18 cellular contexts compared by ENCODE assay signal in genomic region chr20:2624190-2624589, GRCh38. TPM values are rescaled to one million over a fixed set of nuclear protein-coding genes. Genes with fewer than 3 reads are reported as not detected.
DNase-seq lines count a peak whose midpoint lies in the region; ATAC-seq and TF ChIP-seq lines count a peak whose summit lies in the region.
"Had no signal": no experiment of that assay in that cellular context is flagged by ENCODE, and none has a peak within 500 bp of the region (broad histone marks: within the 10 kb centered on the region; RNA-seq: fewer than 3 reads in every experiment).

No MANE protein-coding gene starts in this region.

- H3K9me3 ChIP-seq in adipocyte (ENCODE audit: control insufficient read depth, low read length) = peaks cover 23% of the 10 kb centered on the region
- H3K9me3 ChIP-seq in gastroesophageal sphincter = peaks cover 0 to 21% (median 0%) of the 10 kb centered on the region in 3 donors
- H3K9me3 ChIP-seq in skeletal muscle tissue (ENCODE audit: control insufficient read depth in 3 of 3, low read length in 3 of 3) = peaks cover 0 to 4% (median 0%) of the 10 kb centered on the region in 3 donors
- no peaks in the 10 kb centered on the region; the same call in none of the 2 replicates for H3K9me3 ChIP-seq in Caco-2
- H3K9me3 ChIP-seq: BE2C had no signal

- DNase-seq in adipocyte (ENCODE audit: low read depth) (no peak), mucosa of gallbladder (ENCODE audit: low spot score) (peak; percentile 34), caudate nucleus (lab: John Stamatoyannopoulos, UW) (no peak), ureter (ENCODE audit: low spot score) (no peak), Caco-2 (no peak)
- no peak for DNase-seq in stimulated activated effector memory CD8-positive, alpha-beta T cell treated with anti-CD3 and anti-CD28 coated beads, Interleukin-12 subunit alpha, Interleukin-12 subunit beta, amount 100 ng/mL, for 72 hours (ENCODE audit: low spot score in 2 of 2)
- DNase-seq: BE2C; Calu3; CD4-positive, CD25-positive, alpha-beta regulatory T cell; GOT3; MM.1S; NCI-H1092; NCI-H1436 treated with DMSO at 0.1 percent for 48 hours; NCI-H2081; NCI-H446 treated with DMSO at 0.1 percent for 48 hours; SHP77 had no signal

- ATAC-seq in gastroesophageal sphincter = peak; percentile 84
- no peak for ATAC-seq in stimulated activated effector memory CD8-positive, alpha-beta T cell treated with anti-CD3 and anti-CD28 coated beads, Interleukin-12 subunit alpha, Interleukin-12 subunit beta, amount 100 ng/mL, for 72 hours

- no peak overlapping the region for H3K4me3 Mint-ChIP-seq in Caco-2 (ENCODE audit: unreplicated experiment)
- H3K4me3 Mint-ChIP-seq in stimulated activated effector memory CD8-positive, alpha-beta T cell treated with anti-CD3 and anti-CD28 coated beads, Interleukin-12 subunit alpha, Interleukin-12 subunit beta, amount 100 ng/mL, for 72 hours = no peak overlapping the region
- H3K4me3 Mint-ChIP-seq: CD4-positive, CD25-positive, alpha-beta regulatory T cell had no signal

- H3K36me3 Mint-ChIP-seq in Caco-2 (ENCODE audit: insufficient read depth, unreplicated experiment) = no peaks in the 10 kb centered on the region
- no peaks in the 10 kb centered on the region for H3K36me3 Mint-ChIP-seq in stimulated activated effector memory CD8-positive, alpha-beta T cell treated with anti-CD3 and anti-CD28 coated beads, Interleukin-12 subunit alpha, Interleukin-12 subunit beta, amount 100 ng/mL, for 72 hours
- H3K36me3 Mint-ChIP-seq: CD4-positive, CD25-positive, alpha-beta regulatory T cell had no signal

- H3K9ac ChIP-seq in adipocyte (ENCODE audit: low read length) = peak overlapping the region; percentile 68
- no peak overlapping the region for H3K9ac ChIP-seq in skeletal muscle tissue (ENCODE audit: low read depth in 1 of 3, low read length in 3 of 3)

- H3K27ac ChIP-seq in gastroesophageal sphincter (peak overlapping the region in 2 of 4 donors; percentile 14 to 22), skeletal muscle tissue (ENCODE audit: low read depth, low read length) (peak overlapping the region; percentile 25), caudate nucleus (ENCODE audit: low read depth, low read length) (no peak overlapping the region)

- TF ChIP-seq POLR2A in gastroesophageal sphincter (IDR thresholded peaks at IDR 0.05) = no peak

- BruUV-seq in Caco-2 (replicated peaks; lab: Mats Ljungman, UMichigan) = no TSS peak

- H3K27me3 Mint-ChIP-seq in Caco-2 (ENCODE audit: insufficient read depth, unreplicated experiment) = peaks cover 4% of the 10 kb centered on the region

- TF ChIP-seq EP300 in gastroesophageal sphincter (IDR thresholded peaks at IDR 0.05) = no peak

- POLR2A ChIA-PET in Caco-2 (lab: Charles Lee) = no interaction called here

- intact Hi-C loops in Caco-2 (cut with micrococcal nuclease; ENCODE audit: unreplicated experiment) = no loop called here

- CTCF ChIA-PET in Caco-2 (lab: Charles Lee) = no interaction called here

- no peak overlapping the region for H3K27ac Mint-ChIP-seq in Caco-2 (ENCODE audit: unreplicated experiment)
- no peak overlapping the region for H3K27ac Mint-ChIP-seq in stimulated activated effector memory CD8-positive, alpha-beta T cell treated with anti-CD3 and anti-CD28 coated beads, Interleukin-12 subunit alpha, Interleukin-12 subunit beta, amount 100 ng/mL, for 72 hours
- H3K27ac Mint-ChIP-seq: CD4-positive, CD25-positive, alpha-beta regulatory T cell had no signal

- no peaks in the 10 kb centered on the region for H3K9me3 Mint-ChIP-seq in Caco-2 (ENCODE audit: unreplicated experiment)
- peaks cover 4% of the 10 kb centered on the region for H3K9me3 Mint-ChIP-seq in stimulated activated effector memory CD8-positive, alpha-beta T cell treated with anti-CD3 and anti-CD28 coated beads, Interleukin-12 subunit alpha, Interleukin-12 subunit beta, amount 100 ng/mL, for 72 hours

- H3K27me3 ChIP-seq in adipocyte (replicated peaks; ENCODE audit: control insufficient read depth, insufficient read depth, low read length) (no peaks in the 10 kb centered on the region), gastroesophageal sphincter (peaks cover 24% of the 10 kb centered on the region), skeletal muscle tissue (ENCODE audit: control insufficient read depth in 3 of 3, insufficient read depth in 3 of 3, low read length in 3 of 3) (peaks cover 0 to under 1% (median 0%) of the 10 kb centered on the region in 3 donors), Caco-2 (replicated peaks; ENCODE audit: control insufficient read depth, insufficient read depth, low read length) (no peaks in the 10 kb centered on the region)
- H3K27me3 ChIP-seq: BE2C had no signal

- H3K4me3 ChIP-seq in adipocyte (ENCODE audit: low read length) (peak overlapping the region; percentile 53), gastroesophageal sphincter (no peak overlapping the region), skeletal muscle tissue (ENCODE audit: low read length in 3 of 3) (peak overlapping the region in 1 of 3 donors; percentile 38), Caco-2 (ENCODE audit: low read depth, low read length) (no peak overlapping the region)

- 53 to 83% methylated on average over 1 to 4 of the region's 4 CpGs for WGBS in gastroesophageal sphincter (ENCODE audit: low coverage in 1 of 2), 2 donors

- no peak for TF ChIP-seq CTCF in gastroesophageal sphincter (IDR thresholded peaks at IDR 0.05)
- no peak for TF ChIP-seq CTCF in Caco-2 (IDR thresholded peaks at IDR 0.05; ENCODE audit: insufficient read depth in 1 of 2, low read depth in 1 of 2, low read length in 1 of 2, severe bottlenecking in 1 of 2, unreplicated experiment in 1 of 2)

- no peaks in the 10 kb centered on the region for H3K4me1 Mint-ChIP-seq in Caco-2 (ENCODE audit: low read depth, unreplicated experiment)
- H3K4me1 Mint-ChIP-seq in stimulated activated effector memory CD8-positive, alpha-beta T cell treated with anti-CD3 and anti-CD28 coated beads, Interleukin-12 subunit alpha, Interleukin-12 subunit beta, amount 100 ng/mL, for 72 hours = no peaks in the 10 kb centered on the region
- H3K4me1 Mint-ChIP-seq: CD4-positive, CD25-positive, alpha-beta regulatory T cell had no signal

- H3K4me1 ChIP-seq in adipocyte (ENCODE audit: control insufficient read depth, insufficient read depth, low read length) = peaks cover 33% of the 10 kb centered on the region
- H3K4me1 ChIP-seq in gastroesophageal sphincter = no peaks in the 10 kb centered on the region
- no peaks in the 10 kb centered on the region for H3K4me1 ChIP-seq in skeletal muscle tissue (ENCODE audit: control insufficient read depth in 3 of 3, insufficient read depth in 3 of 3, low read length in 3 of 3)
- 0 out of 2 replicates have a peak, but pooled peaks cover 5% of the 10 kb centered on the region for H3K4me1 ChIP-seq in Caco-2
- H3K4me1 ChIP-seq: BE2C had no signal

- H3K36me3 ChIP-seq in adipocyte (ENCODE audit: control insufficient read depth, insufficient read depth, low read length, severe bottlenecking) = no peaks in the 10 kb centered on the region
- no peaks in the 10 kb centered on the region for H3K36me3 ChIP-seq in gastroesophageal sphincter
- no peaks in the 10 kb centered on the region for H3K36me3 ChIP-seq in skeletal muscle tissue (ENCODE audit: control insufficient read depth in 3 of 3, insufficient read depth in 3 of 3, low read length in 3 of 3)
- no peaks in the 10 kb centered on the region for H3K36me3 ChIP-seq in Caco-2 (ENCODE audit: control insufficient read depth, insufficient read depth, low read length)
- H3K36me3 ChIP-seq: BE2C had no signal

RNA-seq across cellular contexts. Expression of gene NOP56, which starts 28.2 kb away (rescaled TPM):
- total RNA-seq in gastroesophageal sphincter = 100 to 1,000 TPM in 1 of 4 donors, 10 to 100 TPM in 3; 44.8 to 108 (median 54.6) TPM
- total RNA-seq in mucosa of gallbladder = 82.9 TPM
- total RNA-seq in skeletal muscle tissue = 103 TPM
- total RNA-seq in ureter = 179 TPM
- 497 and 524 TPM in 2 replicates for total RNA-seq in Caco-2 (2022)

RNA-seq across cellular contexts. Expression of gene IDH3B, which starts 39.8 kb away (rescaled TPM):
- total RNA-seq in gastroesophageal sphincter = 100 to 1,000 TPM; 103 to 158 (median 116) TPM
- 81.0 TPM for total RNA-seq in mucosa of gallbladder
- 156 TPM for total RNA-seq in skeletal muscle tissue
- total RNA-seq in ureter = 79.8 TPM
- 123 and 137 TPM in 2 replicates for total RNA-seq in Caco-2 (2022)
